Comparison of ENCODE assay signal across 17 cellular contexts in genomic region chr6:87118054-87118453, GRCh38. TPM values are rescaled to one million over a fixed set of nuclear protein-coding genes. Genes with fewer than 3 reads are reported as not detected.
"Had no signal": no experiment of that assay in that cellular context is flagged by ENCODE, and none has a peak within 500 bp of the region (broad histone marks: within the 10 kb centered on the region; RNA-seq: fewer than 3 reads in every experiment).

No MANE protein-coding gene starts in this region.

- H3K9me3 ChIP-seq: esophagus squamous epithelium, lower lobe of right lung, tibial artery had no signal

- H3K9ac ChIP-seq: parathyroid adenoma had no signal

- H2AFZ ChIP-seq: parathyroid adenoma had no signal

- DNase-seq: activated CD4-positive, alpha-beta T cell treated with anti-CD3 and anti-CD28 coated beads, Interleukin-2, amount 50 U/mL, for 4 hours; activated effector memory CD4-positive, alpha-beta T cell treated with Interleukin-2 at 50 U/mL for 16 hours; activated T-cell treated with anti-CD3 and anti-CD28 coated beads, Interleukin-2, amount 50 U/mL, for 1 hour; dorsolateral prefrontal cortex; esophagus squamous epithelium; foreskin fibroblast; head of caudate nucleus; kidney glomerular epithelial cell; lower lobe of right lung; midbrain; tibial artery had no signal

- H3K27ac ChIP-seq: dorsolateral prefrontal cortex, esophagus squamous epithelium, lower lobe of right lung, parathyroid adenoma, skin epidermis, tibial artery had no signal

- H3K4me3 Mint-ChIP-seq: activated naive CD8-positive, alpha-beta T cell; stimulated activated effector memory CD8-positive, alpha-beta T cell treated with anti-CD3 and anti-CD28 coated beads, Interleukin-12 subunit alpha, Interleukin-12 subunit beta, amount 100 ng/mL, for 72 hours; T-helper 2 cell treated with Interferon-gamma antibody and Interleukin-4, amounts not matched to agents 5 μg/mL and 100 μg/mL, for 36 hours had no signal

- H3K9me3 Mint-ChIP-seq: stimulated activated effector memory CD8-positive, alpha-beta T cell treated with anti-CD3 and anti-CD28 coated beads, Interleukin-12 subunit alpha, Interleukin-12 subunit beta, amount 100 ng/mL, for 72 hours; T-helper 2 cell treated with Interferon-gamma antibody and Interleukin-4, amounts not matched to agents 5 μg/mL and 100 μg/mL, for 36 hours had no signal

- H3K36me3 Mint-ChIP-seq: activated naive CD8-positive, alpha-beta T cell; stimulated activated effector memory CD8-positive, alpha-beta T cell treated with anti-CD3 and anti-CD28 coated beads, Interleukin-12 subunit alpha, Interleukin-12 subunit beta, amount 100 ng/mL, for 72 hours had no signal

- H3K4me3 ChIP-seq: dorsolateral prefrontal cortex, esophagus squamous epithelium, lower lobe of right lung, skin epidermis, tibial artery had no signal

- H3K79me2 ChIP-seq: parathyroid adenoma had no signal

- H3K36me3 ChIP-seq: esophagus squamous epithelium, lower lobe of right lung, tibial artery had no signal

- ATAC-seq: lower lobe of right lung; stimulated activated effector memory CD8-positive, alpha-beta T cell treated with anti-CD3 and anti-CD28 coated beads, Interleukin-12 subunit alpha, Interleukin-12 subunit beta, amount 100 ng/mL, for 72 hours had no signal

- H3K27ac Mint-ChIP-seq: activated naive CD8-positive, alpha-beta T cell; stimulated activated effector memory CD8-positive, alpha-beta T cell treated with anti-CD3 and anti-CD28 coated beads, Interleukin-12 subunit alpha, Interleukin-12 subunit beta, amount 100 ng/mL, for 72 hours; T-helper 2 cell treated with Interferon-gamma antibody and Interleukin-4, amounts not matched to agents 5 μg/mL and 100 μg/mL, for 36 hours had no signal

- H3K4me1 ChIP-seq: esophagus squamous epithelium, lower lobe of right lung, parathyroid adenoma, tibial artery had no signal

RNA-seq across cellular contexts. Expression of gene CGA, which starts 23.1 kb away (rescaled TPM):
- total RNA-seq: chondrocyte, esophagus squamous epithelium, lower lobe of right lung had no signal
